ENCODE assay signal across 1 cellular context in genomic region chr17:7856840-7857723, GRCh38.
A peak's percentile ranks its signal among the peaks of the same experiment; 100 is the strongest.
TF ChIP-seq lines count a peak whose summit lies in the region.

A gene with protein sequence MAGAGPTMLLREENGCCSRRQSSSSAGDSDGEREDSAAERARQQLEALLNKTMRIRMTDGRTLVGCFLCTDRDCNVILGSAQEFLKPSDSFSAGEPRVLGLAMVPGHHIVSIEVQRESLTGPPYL (minus strand): TSS chr17:7857559. CDS start chr17:7857463, 96 bp downstream.

TF ChIP-seq in HepG2, 621 proteins besides CTCF, POLR2A, EP300 and RAD21 (continued from another document and continues in another):
- TF ChIP-seq ZNF318 (CRISPR knock-in tag; IDR thresholded peaks at IDR 0.05) (no peak), RBM22 (optimal IDR thresholded peaks at IDR 0.05; ENCODE audit: low read length) (peak; percentile 11), CEBPZ (IDR thresholded peaks at IDR 0.05; ENCODE audit: low read length) (no peak), ZNF639 (CRISPR knock-in tag; conservative IDR thresholded peaks at IDR 0.05) (no peak), NAIF1 (CRISPR knock-in tag; IDR thresholded peaks at IDR 0.05; ENCODE audit: borderline replicate concordance) (no peak), ZNF607 (CRISPR knock-in tag; IDR thresholded peaks at IDR 0.05; ENCODE audit: borderline replicate concordance) (no peak), ATF2 (CRISPR knock-in tag; IDR thresholded peaks at IDR 0.05) (peak; percentile 59; the same call in 1 of the 2 replicates), ZNF12 (CRISPR knock-in tag; IDR thresholded peaks at IDR 0.05) (0 out of 2 replicates have a peak, but pooled peaks have one; percentile 3), ZNF773 (CRISPR knock-in tag; IDR thresholded peaks at IDR 0.05; ENCODE audit: borderline replicate concordance) (0 out of 2 replicates have a peak, but pooled peaks have one; percentile 43), ARID4A (CRISPR knock-in tag; IDR thresholded peaks at IDR 0.05; ENCODE audit: borderline replicate concordance) (peak; percentile 76), STAT5B (CRISPR knock-in tag; IDR thresholded peaks at IDR 0.05) (no peak), ZNF576 (CRISPR knock-in tag; IDR thresholded peaks at IDR 0.05) (no peak), SMAD9 (CRISPR knock-in tag; IDR thresholded peaks at IDR 0.05) (no peak), LCORL (IDR thresholded peaks at IDR 0.05) (no peak), LCORL (CRISPR knock-in tag; IDR thresholded peaks at IDR 0.05) (peak; percentile 54; the same call in 1 of the 2 replicates), ZNF30 (CRISPR knock-in tag; IDR thresholded peaks at IDR 0.05) (no peak), TAF1 (CRISPR knock-in tag; IDR thresholded peaks at IDR 0.05) (peak; percentile 59), ZNF484 (CRISPR knock-in tag; IDR thresholded peaks at IDR 0.05; ENCODE audit: borderline replicate concordance, low read depth) (no peak), SNAI1 (CRISPR knock-in tag; IDR thresholded peaks at IDR 0.05; ENCODE audit: borderline replicate concordance) (no peak), THAP7 (CRISPR knock-in tag; IDR thresholded peaks at IDR 0.05) (no peak)
- TF ChIP-seq, protein P1, sequence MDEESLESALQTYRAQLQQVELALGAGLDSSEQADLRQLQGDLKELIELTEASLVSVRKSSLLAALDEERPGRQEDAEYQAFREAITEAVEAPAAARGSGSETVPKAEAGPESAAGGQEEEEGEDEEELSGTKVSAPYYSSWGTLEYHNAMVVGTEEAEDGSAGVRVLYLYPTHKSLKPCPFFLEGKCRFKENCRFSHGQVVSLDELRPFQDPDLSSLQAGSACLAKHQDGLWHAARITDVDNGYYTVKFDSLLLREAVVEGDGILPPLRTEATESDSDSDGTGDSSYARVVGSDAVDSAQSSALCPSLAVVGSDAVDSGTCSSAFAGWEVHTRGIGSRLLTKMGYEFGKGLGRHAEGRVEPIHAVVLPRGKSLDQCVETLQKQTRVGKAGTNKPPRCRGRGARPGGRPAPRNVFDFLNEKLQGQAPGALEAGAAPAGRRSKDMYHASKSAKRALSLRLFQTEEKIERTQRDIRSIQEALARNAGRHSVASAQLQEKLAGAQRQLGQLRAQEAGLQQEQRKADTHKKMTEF (CRISPR knock-in tag; IDR thresholded peaks at IDR 0.05), result peak; percentile 82
